ENCODE assay signal across 13 cellular contexts in genomic region chrX:10112510-10112909, GRCh38. TPM values are rescaled to one million over a fixed set of nuclear protein-coding genes. Genes with fewer than 3 reads are reported as not detected.
A peak's percentile ranks its signal among the peaks of the same experiment; 100 is the strongest.
DNase-seq lines count a peak whose midpoint lies in the region; ATAC-seq and TF ChIP-seq lines count a peak whose summit lies in the region.
"Had no signal": no experiment of that assay in that cellular context is flagged by ENCODE, and none has a peak within 500 bp of the region (broad histone marks: within the 10 kb centered on the region; RNA-seq: fewer than 3 reads in every experiment).

No MANE protein-coding gene starts in this region.

- H3K4me3 Mint-ChIP-seq in IgD-negative memory B cell, result peak overlapping the region in 3 of 4 donors; percentile 21 to 89 (median 87)
- H3K4me3 Mint-ChIP-seq: nephron had no signal

- TF ChIP-seq CTCF in gastroesophageal sphincter (IDR thresholded peaks at IDR 0.05), result no peak

- peak overlapping the region; percentile 60 to 98 (median 89) for H3K27ac Mint-ChIP-seq in IgD-negative memory B cell

- H3K9me3 Mint-ChIP-seq in IgD-negative memory B cell, result no peaks in the 10 kb centered on the region

- no peak overlapping the region for H3K4me3 ChIP-seq in gastroesophageal sphincter
- H3K4me3 ChIP-seq: PC-9 had no signal

- H3K9me3 ChIP-seq in gastroesophageal sphincter, result no peaks in the 10 kb centered on the region

- no peak for TF ChIP-seq POLR2A in gastroesophageal sphincter (IDR thresholded peaks at IDR 0.05)

- H3K36me3 ChIP-seq in gastroesophageal sphincter, result peaks cover 0 to 11% of the 10 kb centered on the region in 2 donors

- 79 to 81% methylated on average over 4 to 5 of the region's 6 CpGs for WGBS in gastroesophageal sphincter (ENCODE audit: low coverage in 1 of 2), 2 donors

- peaks cover 37 to 52% (median 43%) of the 10 kb centered on the region in 3 donors for H3K4me1 Mint-ChIP-seq in IgD-negative memory B cell

- TF ChIP-seq EP300 in gastroesophageal sphincter (IDR thresholded peaks at IDR 0.05), result no peak

- no peaks in the 10 kb centered on the region for H3K27me3 Mint-ChIP-seq in IgD-negative memory B cell

- ATAC-seq in GM18498 (IDR thresholded peaks at IDR 0.05; ENCODE audit: unreplicated experiment) (peak; percentile 52), GM21447 (IDR thresholded peaks at IDR 0.05; ENCODE audit: unreplicated experiment) (peak; percentile 35), gastroesophageal sphincter (no peak)

- peaks cover 0 to 59% (median 8%) of the 10 kb centered on the region in 3 donors for H3K4me1 ChIP-seq in gastroesophageal sphincter

- no peaks in the 10 kb centered on the region for H3K27me3 ChIP-seq in gastroesophageal sphincter

- no peaks in the 10 kb centered on the region for H3K36me3 Mint-ChIP-seq in IgD-negative memory B cell

- peak overlapping the region in 3 of 4 donors; percentile 73 to 81 (median 76) for H3K27ac ChIP-seq in gastroesophageal sphincter
- H3K27ac ChIP-seq: PC-9 had no signal

- no peak for DNase-seq in stimulated activated CD8-positive, alpha-beta memory T cell treated with anti-CD3 and anti-CD28 coated beads, Interleukin-4, amount 100 ng/mL, for 48 hours
- DNase-seq in dedifferentiated amniotic fluid mesenchymal stem cell (ENCODE audit: extremely low spot score) (no peak), CD1c-positive myeloid dendritic cell (ENCODE audit: extremely low spot score) (no peak), anterior cingulate cortex (lab: John Stamatoyannopoulos, UW) (no peak)
- DNase-seq: amygdala, DMS79, NCI-H1092, PC-9 had no signal

RNA-seq across cellular contexts. Expression of gene CLCN4, which starts 44.3 kb away (rescaled TPM):
- 5.1 TPM for polyA plus RNA-seq in IgD-negative memory B cell
- total RNA-seq in gastroesophageal sphincter, result 1 to 10 TPM in 3 of 4 donors, under 1 TPM in 1; 0.16 to 2.3 (median 2.0) TPM
